In the genomic region with DNA sequence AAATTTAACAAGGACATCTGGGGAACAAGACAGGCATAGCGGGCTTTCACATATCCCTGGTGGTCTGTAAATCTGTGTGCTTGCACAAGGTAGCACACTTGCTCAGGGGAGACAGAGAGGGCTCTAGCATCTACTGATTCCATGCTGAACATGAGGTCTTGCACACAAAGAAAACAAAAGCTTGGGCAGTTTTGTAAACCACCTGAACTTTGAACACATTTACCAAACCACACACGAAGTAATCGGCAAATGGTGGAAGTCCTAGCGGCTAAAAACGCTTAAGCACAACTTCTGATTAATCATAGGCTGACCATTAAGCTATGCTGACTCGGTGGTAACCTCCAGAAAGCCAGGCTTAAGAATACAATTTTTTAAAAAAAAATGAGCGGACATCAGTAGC, we compare ENCODE assay signal across 35 cellular contexts. TPM values are rescaled to one million over a fixed set of nuclear protein-coding genes. Genes with fewer than 3 reads are reported as not detected.
"Had no signal": no experiment of that assay in that cellular context is flagged by ENCODE, and none has a peak within 500 bp of the region (broad histone marks: within the 10 kb centered on the region; RNA-seq: fewer than 3 reads in every experiment).

No MANE protein-coding gene starts in this region.

- H3K36me3 ChIP-seq: brain microvascular endothelial cell, esophagus muscularis mucosa, gastrocnemius medialis had no signal

- H3K27ac ChIP-seq: brain microvascular endothelial cell, coronary artery, dorsolateral prefrontal cortex, esophagus muscularis mucosa, foreskin keratinocyte, gastrocnemius medialis had no signal

- H3K9me3 ChIP-seq: esophagus muscularis mucosa, gastrocnemius medialis had no signal

- H3K4me3 ChIP-seq: coronary artery, dorsolateral prefrontal cortex, esophagus muscularis mucosa, gastrocnemius medialis had no signal

- H3K27me3 ChIP-seq: brain microvascular endothelial cell, esophagus muscularis mucosa, foreskin keratinocyte, gastrocnemius medialis had no signal

- DNase-seq: activated CD4-positive, alpha-beta memory T cell treated with anti-CD3 and anti-CD28 coated beads for 36 hours; activated CD4-positive, alpha-beta T cell treated with anti-CD3 and anti-CD28 coated beads for 36 hours; activated CD4-positive, alpha-beta T cell treated with anti-CD3 and anti-CD28 coated beads, Interleukin-2, amount 10 ng/mL, durations not matched to agents 24 days and 14 days; activated CD4-positive, CD25-positive, alpha-beta regulatory T cell; activated CD4-positive, CD25-positive, alpha-beta regulatory T cell treated with anti-CD3 and anti-CD28 coated beads, Interleukin-2, amount 50 U/mL, for 72 hours; activated CD8-positive, alpha-beta memory T cell treated with anti-CD3 and anti-CD28 coated beads, Interleukin-2, amount 10 ng/mL, durations not matched to agents 7 days and 5 days; activated CD8-positive, alpha-beta memory T cell treated with anti-CD3 and anti-CD28 coated beads, Interleukin-2, amount 50 U/mL, for 4 hours; activated CD8-positive, alpha-beta T cell treated with anti-CD3 and anti-CD28 coated beads, Interleukin-2, amount 10 ng/mL, durations not matched to agents 7 days and 5 days; activated effector memory CD4-positive, alpha-beta T cell treated with anti-CD3 and anti-CD28 coated beads, Interleukin-2, amount 50 U/mL, for 16 hours; activated naive CD4-positive, alpha-beta T cell treated with anti-CD3 and anti-CD28 coated beads for 36 hours; activated naive CD8-positive, alpha-beta T cell treated with anti-CD3 and anti-CD28 coated beads for 36 hours; activated T-cell treated with anti-CD3 and anti-CD28 coated beads, Interleukin-2, amount 50 U/mL, for 1 hour; activated T-cell treated with anti-CD3 and anti-CD28 coated beads, Interleukin-2, amount 50 U/mL, for 48 hours; amniotic stem cell; anterior cingulate cortex; brain microvascular endothelial cell; dorsolateral prefrontal cortex; effector memory CD4-positive, alpha-beta T cell; endodermal cell; erythroblast; foreskin keratinocyte; gastrocnemius medialis; glutamatergic neuron; T-helper 1 cell; T-helper 17 cell; T1000 had no signal

- H3K4me1 ChIP-seq: esophagus muscularis mucosa, foreskin keratinocyte, gastrocnemius medialis had no signal

- ATAC-seq: activated CD4-positive, alpha-beta T cell treated with anti-CD3 and anti-CD28 coated beads for 36 hours; activated CD8-positive, alpha-beta memory T cell treated with anti-CD3 and anti-CD28 coated beads, Interleukin-2, amount 10 ng/mL, durations not matched to agents 7 days and 5 days; activated CD8-positive, alpha-beta T cell treated with anti-CD3 and anti-CD28 coated beads, Interleukin-2, amount 10 ng/mL, durations not matched to agents 7 days and 5 days; foreskin keratinocyte; gastrocnemius medialis; T-helper 17 cell had no signal

RNA-seq across cellular contexts. Expression of gene AKAP4, which starts 52.8 kb away (rescaled TPM):
- total RNA-seq: activated CD4-positive, alpha-beta memory T cell treated with anti-CD3 and anti-CD28 coated beads for 36 hours; activated CD4-positive, alpha-beta T cell treated with anti-CD3 and anti-CD28 coated beads for 36 hours; activated CD4-positive, alpha-beta T cell treated with anti-CD3 and anti-CD28 coated beads, Interleukin-2, amount 10 ng/mL, durations not matched to agents 24 days and 14 days; activated CD8-positive, alpha-beta memory T cell treated with anti-CD3 and anti-CD28 coated beads for 36 hours; activated CD8-positive, alpha-beta memory T cell treated with anti-CD3 and anti-CD28 coated beads, Interleukin-2, amount 10 ng/mL, durations not matched to agents 7 days and 5 days; activated CD8-positive, alpha-beta T cell treated with anti-CD3 and anti-CD28 coated beads, Interleukin-2, amount 10 ng/mL, durations not matched to agents 7 days and 5 days; activated naive CD4-positive, alpha-beta T cell treated with anti-CD3 and anti-CD28 coated beads for 36 hours; activated naive CD8-positive, alpha-beta T cell treated with anti-CD3 and anti-CD28 coated beads for 36 hours; activated T-helper 1 cell treated with anti-CD3 and anti-CD28 coated beads, Interleukin-12 subunit alpha, Interleukin-12 subunit beta, Interleukin-2, Interleukin-4 antibody, amounts not matched to agents 30 ng/mL and 10 ng/mL and 1 ng/mL, durations not matched to agents 14 hours and 24 hours and 36 hours; activated T-helper 2 cell treated with anti-CD3 and anti-CD28 coated beads, Interferon-gamma antibody, Interleukin-2, Interleukin-4, amounts not matched to agents 10 μg/mL and 5 μg/mL and 100 μg/mL, durations not matched to agents 14 hours and 24 hours and 36 hours; astrocyte; bronchial epithelial cell; cardiac septum; cerebellum; dorsolateral prefrontal cortex; endodermal cell; esophagus muscularis mucosa; foreskin keratinocyte; gastrocnemius medialis; T-helper 17 cell had no signal
- polyA plus RNA-seq: foreskin keratinocyte had no signal
